18 cellular contexts compared by ENCODE assay signal in the genomic region with DNA sequence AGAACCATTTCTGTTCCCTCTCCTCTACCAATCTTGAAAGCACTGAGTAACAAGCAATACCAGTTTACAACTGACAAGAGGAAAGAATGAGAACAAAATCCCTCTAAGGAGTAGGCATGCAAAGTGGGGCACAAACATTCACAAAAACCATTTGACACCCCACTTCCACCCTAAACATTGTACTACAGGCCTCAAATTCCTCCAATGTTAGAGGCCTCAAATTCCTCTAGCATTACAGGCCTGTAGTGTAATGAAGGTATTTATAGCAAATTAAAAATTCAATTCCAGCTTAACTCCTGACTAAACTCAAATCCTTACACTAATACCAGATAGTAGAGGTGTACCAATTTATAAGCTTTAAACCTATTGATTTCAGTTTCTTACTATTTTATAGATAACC.
"Had no signal": no experiment of that assay in that cellular context is flagged by ENCODE, and none has a peak within 500 bp of the region (broad histone marks: within the 10 kb centered on the region; RNA-seq: fewer than 3 reads in every experiment).

No MANE protein-coding gene starts in this region.

- ATAC-seq: activated T-cell treated with anti-CD3 and anti-CD28 coated beads, Interleukin-2, amount 50 U/mL, for 4 hours; gastrocnemius medialis; left cardiac atrium; lower lobe of right lung; stimulated activated memory B cell treated with anti-CD40 and anti-IgM and Interleukin-4, amounts not matched to agents 10 μg/mL and 1 μg/mL and 100 μg/mL, for 72 hours; T-helper 17 cell had no signal

- DNase-seq: activated CD4-positive, alpha-beta memory T cell treated with anti-CD3 and anti-CD28 coated beads, Interleukin-2, amount 10 ng/mL, durations not matched to agents 7 days and 5 days; activated CD4-positive, alpha-beta T cell treated with anti-CD3 and anti-CD28 coated beads for 4 hours; activated effector memory CD4-positive, alpha-beta T cell treated with anti-CD3 and anti-CD28 coated beads, Interleukin-2, amount 50 U/mL, for 16 hours; activated T-cell treated with anti-CD3 and anti-CD28 coated beads, Interleukin-2, amount 50 U/mL, for 4 hours; amniotic stem cell; erythroblast; gastrocnemius medialis; heart right ventricle; left cardiac atrium; lower lobe of right lung; stimulated activated CD4-positive, alpha-beta T cell treated with anti-CD3 and anti-CD28 coated beads, Interleukin-2, amount 100 ng/mL, for 48 hours; T-helper 17 cell had no signal

- H3K27me3 ChIP-seq: gastrocnemius medialis, heart right ventricle had no signal

- H2AFZ ChIP-seq: parathyroid adenoma had no signal

- H3K4me3 Mint-ChIP-seq: activated CD4-positive, alpha-beta memory T cell treated with anti-CD3 and anti-CD28 coated beads, Interleukin-2, amount 10 ng/mL, durations not matched to agents 7 days and 5 days; activated T-cell treated with anti-CD3 and anti-CD28 coated beads, Interleukin-2, amount 50 U/mL, for 4 hours; brain; central memory CD8-positive, alpha-beta T cell; mesothelial cell of epicardium; stimulated activated memory B cell treated with anti-CD40 and anti-IgM and Interleukin-4, amounts not matched to agents 10 μg/mL and 1 μg/mL and 100 μg/mL, for 72 hours; T-helper 17 cell had no signal

- H3K4me1 ChIP-seq: parathyroid adenoma had no signal

- H3K9me3 Mint-ChIP-seq: central memory CD8-positive, alpha-beta T cell had no signal

- H3K4me3 ChIP-seq: gastrocnemius medialis, heart right ventricle, lower lobe of right lung had no signal

- H3K9ac ChIP-seq: parathyroid adenoma had no signal

- H3K27ac ChIP-seq: gastrocnemius medialis, lower lobe of right lung, parathyroid adenoma had no signal

- H3K4me1 Mint-ChIP-seq: brain; mesothelial cell of epicardium; stimulated activated memory B cell treated with anti-CD40 and anti-IgM and Interleukin-4, amounts not matched to agents 10 μg/mL and 1 μg/mL and 100 μg/mL, for 72 hours had no signal

- H3K27me3 Mint-ChIP-seq: activated CD4-positive, alpha-beta memory T cell treated with anti-CD3 and anti-CD28 coated beads, Interleukin-2, amount 10 ng/mL, durations not matched to agents 7 days and 5 days; activated naive CD4-positive, alpha-beta T cell treated with anti-CD3 and anti-CD28 coated beads, Interleukin-2, amount 50 U/mL, for 24 hours; brain; central memory CD8-positive, alpha-beta T cell; stimulated activated memory B cell treated with anti-CD40 and anti-IgM and Interleukin-4, amounts not matched to agents 10 μg/mL and 1 μg/mL and 100 μg/mL, for 72 hours; T-helper 17 cell had no signal

- H3K27ac Mint-ChIP-seq: activated CD4-positive, alpha-beta memory T cell treated with anti-CD3 and anti-CD28 coated beads, Interleukin-2, amount 10 ng/mL, durations not matched to agents 7 days and 5 days; activated naive CD4-positive, alpha-beta T cell treated with anti-CD3 and anti-CD28 coated beads, Interleukin-2, amount 50 U/mL, for 24 hours; mesothelial cell of epicardium; stimulated activated memory B cell treated with anti-CD40 and anti-IgM and Interleukin-4, amounts not matched to agents 10 μg/mL and 1 μg/mL and 100 μg/mL, for 72 hours had no signal
